ENCODE assay signal across 20 cellular contexts in the genomic region with DNA sequence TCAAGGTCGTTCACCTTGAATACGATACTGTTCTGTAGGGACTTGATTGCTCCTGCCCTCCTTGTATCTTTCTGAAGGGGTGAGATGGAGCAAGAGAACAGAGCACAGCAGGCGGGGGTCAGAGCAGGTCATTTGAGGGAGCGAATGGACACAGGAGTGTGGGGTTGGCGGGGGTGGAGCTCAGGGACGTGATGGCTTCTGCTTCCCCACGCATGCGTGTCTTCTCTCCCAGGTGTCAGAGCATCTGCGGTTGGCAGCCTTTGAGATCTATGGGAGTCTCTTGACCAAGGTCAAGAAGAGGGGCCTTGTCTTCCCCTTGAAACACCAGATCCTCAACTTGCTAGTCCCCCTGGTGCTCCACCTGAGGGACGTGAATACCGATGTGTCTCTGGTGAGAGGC.
"Had no signal": no experiment of that assay in that cellular context is flagged by ENCODE, and none has a peak within 500 bp of the region (broad histone marks: within the 10 kb centered on the region; RNA-seq: fewer than 3 reads in every experiment).

No MANE protein-coding gene starts in this region.

- FAIRE-seq: endothelial cell of umbilical vein, keratinocyte, small intestine, urothelium cell line had no signal

- ATAC-seq: foreskin keratinocyte; left cardiac atrium; lower lobe of right lung; natural killer cell treated with Interleukin-12 subunit alpha and Interleukin-12 subunit beta and Interleukin-15 and Interleukin-18, amount 100 ng/mL, for 72 hours had no signal

- H3K27me3 ChIP-seq: neural progenitor cell, ovary, right atrium auricular region had no signal

- DNase-seq: dermis blood vessel endothelial cell; effector CD4-positive, alpha-beta T cell; erythroblast; foreskin keratinocyte; immature natural killer cell; left cardiac atrium; left ventricle myocardium inferior; lower lobe of right lung; midbrain; ovary; small intestine; stimulated activated CD4-positive, alpha-beta T cell treated with anti-CD3 and anti-CD28 coated beads, Interleukin-2, amount 100 ng/mL, for 48 hours; stimulated activated naive CD4-positive, alpha-beta T cell treated with Interleukin-2 at 50 U/mL for 16 hours; trophoblast cell had no signal

- H3K9me3 ChIP-seq: left ventricle myocardium inferior, lower lobe of right lung, ovary, right atrium auricular region had no signal

- H3K36me3 ChIP-seq: left ventricle myocardium inferior, lower lobe of right lung, neural progenitor cell, ovary, right atrium auricular region had no signal

- H3K4me1 ChIP-seq: left ventricle myocardium inferior, lower lobe of right lung, right atrium auricular region had no signal

- H3K27ac ChIP-seq: foreskin keratinocyte, left ventricle myocardium inferior, lower lobe of right lung, neural progenitor cell, ovary, right atrium auricular region had no signal

- H3K4me3 ChIP-seq: left ventricle myocardium inferior, lower lobe of right lung, neural progenitor cell, ovary, right atrium auricular region had no signal
